ENCODE assay signal across 13 cellular contexts in genomic region chr13:76976488-76976887, GRCh38. TPM values are rescaled to one million over a fixed set of nuclear protein-coding genes. Genes with fewer than 3 reads are reported as not detected.
DNase-seq lines count a peak whose midpoint lies in the region; ATAC-seq and TF ChIP-seq lines count a peak whose summit lies in the region.
"Had no signal": no experiment of that assay in that cellular context is flagged by ENCODE, and none has a peak within 500 bp of the region (broad histone marks: within the 10 kb centered on the region; RNA-seq: fewer than 3 reads in every experiment).

No MANE protein-coding gene starts in this region.

- peaks cover 4% of the 10 kb centered on the region for H3K4me1 Mint-ChIP-seq in activated naive CD8-positive, alpha-beta T cell treated with anti-CD3 and anti-CD28 coated beads, Interleukin-2, amount 10 ng/mL, durations not matched to agents 7 days and 5 days
- H3K4me1 Mint-ChIP-seq in activated naive CD8-positive, alpha-beta T cell treated with anti-CD3 and anti-CD28 coated beads for 36 hours, result peaks cover 4% of the 10 kb centered on the region

- WGBS in suprapubic skin, result 45% methylated on average over 8 of the region's 8 CpGs

- no peaks in the 10 kb centered on the region for H3K9me3 Mint-ChIP-seq in activated naive CD8-positive, alpha-beta T cell treated with anti-CD3 and anti-CD28 coated beads, Interleukin-2, amount 10 ng/mL, durations not matched to agents 7 days and 5 days
- H3K9me3 Mint-ChIP-seq in activated naive CD8-positive, alpha-beta T cell treated with anti-CD3 and anti-CD28 coated beads for 36 hours, result no peaks in the 10 kb centered on the region

- no peak for DNase-seq in activated naive CD8-positive, alpha-beta T cell treated with anti-CD3 and anti-CD28 coated beads, Interleukin-2, amount 10 ng/mL, durations not matched to agents 7 days and 5 days
- DNase-seq in activated naive CD8-positive, alpha-beta T cell treated with anti-CD3 and anti-CD28 coated beads for 36 hours, result no peak
- DNase-seq in RPMI7951 (ENCODE audit: low read depth), result peak; percentile 81
- DNase-seq in epithelial cell of esophagus (ENCODE audit: low read depth), result peak; percentile 89
- DNase-seq in suprapubic skin (ENCODE audit: low spot score in 2 of 2), result no peak
- DNase-seq in NCI-H1436 (lab: John Stamatoyannopoulos, UW), result no peak
- DNase-seq: DND-41, gastrocnemius medialis, islet precursor cell, NCI-H526 treated with DMSO at 0.1 percent for 48 hours had no signal

- peak overlapping the region; percentile 8 for H3K27ac ChIP-seq in suprapubic skin
- H3K27ac ChIP-seq: gastrocnemius medialis had no signal

- TF ChIP-seq POLR2A in suprapubic skin (IDR thresholded peaks at IDR 0.05), result no peak

- peaks cover 11% of the 10 kb centered on the region for H3K4me1 ChIP-seq in suprapubic skin

- TF ChIP-seq EP300 in suprapubic skin (IDR thresholded peaks at IDR 0.05), result no peak

- POLR2A ChIA-PET in activated naive CD8-positive, alpha-beta T cell treated with anti-CD3 and anti-CD28 coated beads, Interleukin-2, amount 10 ng/mL, durations not matched to agents 7 days and 5 days (lab: Charles Lee), result interaction anchor here (0.6 to 1.3 kb wide), 2 partner anchors 16 to 26 kb away, joined by 3 to 4 read pairs; no protein-coding TSS in a partner anchor

- no peaks in the 10 kb centered on the region for H3K36me3 Mint-ChIP-seq in activated naive CD8-positive, alpha-beta T cell treated with anti-CD3 and anti-CD28 coated beads, Interleukin-2, amount 10 ng/mL, durations not matched to agents 7 days and 5 days
- no peaks in the 10 kb centered on the region for H3K36me3 Mint-ChIP-seq in activated naive CD8-positive, alpha-beta T cell treated with anti-CD3 and anti-CD28 coated beads for 36 hours

- peak overlapping the region; percentile 9 for H3K4me3 Mint-ChIP-seq in activated naive CD8-positive, alpha-beta T cell treated with anti-CD3 and anti-CD28 coated beads, Interleukin-2, amount 10 ng/mL, durations not matched to agents 7 days and 5 days
- H3K4me3 Mint-ChIP-seq in activated naive CD8-positive, alpha-beta T cell treated with anti-CD3 and anti-CD28 coated beads for 36 hours, result no peak overlapping the region

- peaks cover 15% of the 10 kb centered on the region for H3K27me3 ChIP-seq in suprapubic skin
- H3K27me3 ChIP-seq: gastrocnemius medialis had no signal

- ATAC-seq in activated naive CD8-positive, alpha-beta T cell treated with anti-CD3 and anti-CD28 coated beads, Interleukin-2, amount 10 ng/mL, durations not matched to agents 7 days and 5 days (ENCODE audit: low read depth), result no peak
- ATAC-seq in HG03571 (IDR thresholded peaks at IDR 0.05; ENCODE audit: unreplicated experiment), result no peak
- ATAC-seq in GM18511 (IDR thresholded peaks at IDR 0.05; ENCODE audit: unreplicated experiment), result no peak
- ATAC-seq: gastrocnemius medialis had no signal

- no peaks in the 10 kb centered on the region for H3K9me3 ChIP-seq in suprapubic skin
- H3K9me3 ChIP-seq: gastrocnemius medialis had no signal

- H3K27me3 Mint-ChIP-seq in activated naive CD8-positive, alpha-beta T cell treated with anti-CD3 and anti-CD28 coated beads, Interleukin-2, amount 10 ng/mL, durations not matched to agents 7 days and 5 days, result peaks cover 60% of the 10 kb centered on the region
- peaks cover 53% of the 10 kb centered on the region for H3K27me3 Mint-ChIP-seq in activated naive CD8-positive, alpha-beta T cell treated with anti-CD3 and anti-CD28 coated beads for 36 hours

- H3K36me3 ChIP-seq in suprapubic skin, result no peaks in the 10 kb centered on the region
- H3K36me3 ChIP-seq: gastrocnemius medialis had no signal

- H3K4me3 ChIP-seq in epithelial cell of esophagus (ENCODE audit: low read length), result no peak overlapping the region
- no peak overlapping the region for H3K4me3 ChIP-seq in suprapubic skin
- H3K4me3 ChIP-seq: gastrocnemius medialis had no signal

- TF ChIP-seq CTCF in epithelial cell of esophagus (IDR thresholded peaks at IDR 0.05; ENCODE audit: insufficient read depth, low read depth, low read length, missing control alignments) (no peak), suprapubic skin (IDR thresholded peaks at IDR 0.05) (no peak)

- no peak overlapping the region for H3K27ac Mint-ChIP-seq in activated naive CD8-positive, alpha-beta T cell treated with anti-CD3 and anti-CD28 coated beads, Interleukin-2, amount 10 ng/mL, durations not matched to agents 7 days and 5 days
- no peak overlapping the region for H3K27ac Mint-ChIP-seq in activated naive CD8-positive, alpha-beta T cell treated with anti-CD3 and anti-CD28 coated beads for 36 hours

RNA-seq across cellular contexts. Expression of gene CLN5, which starts 15.4 kb away (rescaled TPM):
- 10 to 100 TPM; 15.4 to 18.9 TPM for total RNA-seq in activated naive CD8-positive, alpha-beta T cell treated with anti-CD3 and anti-CD28 coated beads, Interleukin-2, amount 10 ng/mL, durations not matched to agents 7 days and 5 days
- 10 to 100 TPM; 10.5 to 12.7 TPM for total RNA-seq in activated naive CD8-positive, alpha-beta T cell treated with anti-CD3 and anti-CD28 coated beads for 36 hours
- 21.0 and 21.7 TPM in 2 replicates for total RNA-seq in RPMI7951 (2014; rRNA removed; shearing (Covaris generic))
- 10 to 100 TPM; 15.0 to 27.7 (median 19.4) TPM for total RNA-seq in suprapubic skin

RNA-seq across cellular contexts. Expression of gene ACOD1, which starts 28.2 kb away (rescaled TPM):
- not detected for total RNA-seq in activated naive CD8-positive, alpha-beta T cell treated with anti-CD3 and anti-CD28 coated beads, Interleukin-2, amount 10 ng/mL, durations not matched to agents 7 days and 5 days
- total RNA-seq in activated naive CD8-positive, alpha-beta T cell treated with anti-CD3 and anti-CD28 coated beads for 36 hours, result not detected
- not detected in 2 replicates for total RNA-seq in RPMI7951 (2014; rRNA removed; shearing (Covaris generic))
- total RNA-seq in suprapubic skin, result not detected
- total RNA-seq: gastrocnemius medialis, ureter had no signal

RNA-seq across cellular contexts. Expression of gene FBXL3, which starts 50.5 kb away (rescaled TPM):
- 10 to 100 TPM; 46.1 to 47.7 TPM for total RNA-seq in activated naive CD8-positive, alpha-beta T cell treated with anti-CD3 and anti-CD28 coated beads, Interleukin-2, amount 10 ng/mL, durations not matched to agents 7 days and 5 days
- total RNA-seq in activated naive CD8-positive, alpha-beta T cell treated with anti-CD3 and anti-CD28 coated beads for 36 hours, result 10 to 100 TPM; 33.6 to 35.4 TPM
- total RNA-seq in RPMI7951 (2014; rRNA removed; shearing (Covaris generic)), result 48.4 and 53.0 TPM in 2 replicates
- total RNA-seq in suprapubic skin, result 10 to 100 TPM; 59.1 to 86.2 (median 69.1) TPM

Comparison
In these comparisons a context has a peak if more than half of its experiments do, and no peak if none do; other contexts are left out.
1. DNase-seq: peak in RPMI7951 (single experiment) and epithelial cell of esophagus (single experiment); none in activated naive CD8-positive, alpha-beta T cell treated with anti-CD3 and anti-CD28 coated beads, Interleukin-2, amount 10 ng/mL, durations not matched to agents 7 days and 5 days (single experiment), activated naive CD8-positive, alpha-beta T cell treated with anti-CD3 and anti-CD28 coated beads for 36 hours (single experiment), suprapubic skin (0 of 2) and NCI-H1436 (single experiment).